ENCODE assay signal across 8 cellular contexts in the genomic region with DNA sequence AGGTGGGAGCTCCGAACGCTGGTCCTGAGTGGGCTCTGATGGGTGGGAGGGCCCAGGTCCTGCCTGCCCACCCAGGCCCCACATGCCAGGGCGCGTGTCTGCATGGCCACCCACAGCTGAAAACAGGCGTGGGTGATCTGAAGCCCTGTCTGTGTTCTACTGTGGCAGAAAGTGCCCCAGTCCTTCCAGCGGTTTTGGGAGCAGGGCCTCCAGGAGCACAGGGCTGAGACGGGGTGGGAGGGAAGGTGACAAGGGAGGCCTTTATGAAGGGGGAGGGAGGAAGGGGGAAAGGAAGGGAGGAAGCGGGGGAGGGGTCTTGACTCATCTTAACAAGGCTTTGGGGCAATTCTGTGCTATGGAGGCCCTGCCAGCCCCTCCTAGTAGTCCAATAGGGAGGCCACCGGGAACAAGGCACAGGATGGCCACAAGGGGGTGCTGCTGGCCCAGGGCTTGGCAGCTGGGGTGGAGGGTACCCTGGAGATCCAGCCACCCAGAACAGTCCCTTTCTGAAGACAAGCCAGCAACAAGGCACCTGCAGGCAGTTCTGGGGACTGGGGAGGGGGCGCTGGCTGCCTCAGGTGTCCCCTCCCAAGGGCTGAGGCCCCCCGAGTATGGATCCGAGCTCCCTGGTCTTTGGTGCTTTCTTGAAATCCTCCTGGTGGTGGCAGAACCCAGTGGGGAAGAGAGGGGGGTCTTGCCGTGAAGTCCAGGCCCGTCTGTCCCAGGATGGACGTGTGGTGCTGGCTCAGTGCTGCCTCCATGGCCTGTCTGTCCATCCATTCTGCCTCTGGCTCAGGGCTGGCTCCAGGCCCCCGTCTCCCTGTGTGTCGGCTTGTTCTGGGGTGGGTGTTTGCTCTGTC. TPM values are rescaled to one million over a fixed set of nuclear protein-coding genes. Genes with fewer than 3 reads are reported as not detected.
DNase-seq lines count a peak whose midpoint lies in the region; ATAC-seq lines count a peak whose summit lies in the region.

No MANE protein-coding gene starts in this region.

- no peaks in the 10 kb centered on the region for H3K36me3 Mint-ChIP-seq in T-cell
- no peaks in the 10 kb centered on the region for H3K36me3 Mint-ChIP-seq in activated naive CD8-positive, alpha-beta T cell treated with anti-CD3 and anti-CD28 coated beads, Interleukin-2, amount 50 U/mL, for 24 hours (ENCODE audit: low read depth)

- DNase-seq in GM03348 (ENCODE audit: low spot score) (peak; percentile 91), MV-4-11 (lab: John Stamatoyannopoulos, UW) (peak; percentile 46), T-cell (peak; percentile 38 to 81 (median 68)), left cardiac atrium (peak; percentile 78), renal cortical epithelial cell (ENCODE audit: low read depth) (peak; percentile 28), OCI-M2 (lab: John Stamatoyannopoulos, UW; ENCODE audit: unreplicated experiment) (no peak)
- DNase-seq in activated naive CD8-positive, alpha-beta T cell treated with anti-CD3 and anti-CD28 coated beads, Interleukin-2, amount 50 U/mL, for 24 hours = peak; percentile 85

- intact Hi-C loops in left cardiac atrium (cut with DNase I) = loop anchor here (2.0 to 5.0 kb wide), 6 partner anchors 49 to 210 kb away; no protein-coding TSS in a partner anchor

- no peak overlapping the region for H3K27ac Mint-ChIP-seq in T-cell
- H3K27ac Mint-ChIP-seq in activated naive CD8-positive, alpha-beta T cell treated with anti-CD3 and anti-CD28 coated beads, Interleukin-2, amount 50 U/mL, for 24 hours = no peak overlapping the region

- CTCF ChIA-PET in T-cell (lab: Charles Lee) = interaction anchor here (0.6 to 5.6 kb wide), 17 partner anchors 9 to 214 kb away, joined by 3 to 100 read pairs (median 8); no protein-coding TSS in a partner anchor

- H3K9me3 Mint-ChIP-seq in T-cell = no peaks in the 10 kb centered on the region
- no peaks in the 10 kb centered on the region for H3K9me3 Mint-ChIP-seq in activated naive CD8-positive, alpha-beta T cell treated with anti-CD3 and anti-CD28 coated beads, Interleukin-2, amount 50 U/mL, for 24 hours

- peak; percentile 55 to 60 (median 60) for ATAC-seq in T-cell (replicated peaks in 1 of 4)
- ATAC-seq in activated naive CD8-positive, alpha-beta T cell treated with anti-CD3 and anti-CD28 coated beads, Interleukin-2, amount 50 U/mL, for 24 hours = peak; percentile 60
- peak; percentile 63 to 64 for ATAC-seq in left cardiac atrium
- no peak for ATAC-seq in HG02678 (IDR thresholded peaks at IDR 0.05; ENCODE audit: unreplicated experiment)

- POLR2A ChIA-PET in T-cell (lab: Charles Lee) = no interaction called here

- H3K27me3 Mint-ChIP-seq in T-cell = peaks cover 0 to 3% of the 10 kb centered on the region in 2 donors
- no peaks in the 10 kb centered on the region for H3K27me3 Mint-ChIP-seq in activated naive CD8-positive, alpha-beta T cell treated with anti-CD3 and anti-CD28 coated beads, Interleukin-2, amount 50 U/mL, for 24 hours

- H3K4me1 Mint-ChIP-seq in T-cell = peaks cover 6 to 8% (median 8%) of the 10 kb centered on the region in 3 donors
- peaks cover 7% of the 10 kb centered on the region for H3K4me1 Mint-ChIP-seq in activated naive CD8-positive, alpha-beta T cell treated with anti-CD3 and anti-CD28 coated beads, Interleukin-2, amount 50 U/mL, for 24 hours

- no peak overlapping the region for H3K4me3 Mint-ChIP-seq in T-cell
- no peak overlapping the region for H3K4me3 Mint-ChIP-seq in activated naive CD8-positive, alpha-beta T cell treated with anti-CD3 and anti-CD28 coated beads, Interleukin-2, amount 50 U/mL, for 24 hours

RNA-seq across cellular contexts. Expression of gene FADS3, which starts 6.3 kb away (rescaled TPM):
- total RNA-seq in T-cell (10 to 100 TPM in 3 of 5 donors, 1 to 10 TPM in 2; 6.5 to 17.1 (median 10.5) TPM), left cardiac atrium (10 to 100 TPM; 70.5 to 90.6 TPM), renal cortical epithelial cell (181 and 200 TPM in 2 replicates)

RNA-seq across cellular contexts. Expression of gene RAB3IL1, which starts 19.7 kb away (rescaled TPM):
- under 1 TPM in 2 of 5 donors, not detected in 3; 0.12 to 0.28 TPM for total RNA-seq in T-cell
- 10 to 100 TPM; 17.3 to 21.8 TPM for total RNA-seq in left cardiac atrium
- 0.35 and 0.75 TPM in 2 replicates for total RNA-seq in renal cortical epithelial cell

RNA-seq across cellular contexts. Expression of gene BEST1, which starts 52.5 kb away (rescaled TPM):
- under 1 TPM in 3 of 5 donors, not detected in 2; 0.07 to 0.23 (median 0.13) TPM for total RNA-seq in T-cell
- total RNA-seq in left cardiac atrium = 1 to 10 TPM; 3.4 to 3.9 TPM
- 1.1 and 1.4 TPM in 2 replicates for total RNA-seq in renal cortical epithelial cell

Comparison
In these comparisons a context has a peak if more than half of its experiments do, and no peak if none do; other contexts are left out.
1. RNA of gene RAB3IL1, which starts 19.7 kb away (total RNA-seq): 17.3 to 21.8 TPM in left cardiac atrium; 0.35 to 0.75 TPM in renal cortical epithelial cell and 0.12 to 0.28 TPM in T-cell; every median in the first group is over 10 times any median in the second.